Comparison of ENCODE assay signal across 8 cellular contexts in genomic region chr10:93006435-93007039, GRCh38.
A peak's percentile ranks its signal among the peaks of the same experiment; 100 is the strongest.
DNase-seq lines count a peak whose midpoint lies in the region; ATAC-seq, FAIRE-seq and TF ChIP-seq lines count a peak whose summit lies in the region.

No MANE protein-coding gene starts in this region.

- H3K4me3 Mint-ChIP-seq in nephron progenitor cell, result no peak overlapping the region

- no peaks in the 10 kb centered on the region for H3K4me1 Mint-ChIP-seq in nephron progenitor cell

- H3K36me3 Mint-ChIP-seq in nephron progenitor cell (ENCODE audit: low read depth), result no peaks in the 10 kb centered on the region

- DNase-seq in NCI-H345 treated with DMSO at 0.1 percent for 48 hours (lab: John Stamatoyannopoulos, UW; ENCODE audit: unreplicated experiment) (peak; percentile 1), NCI-H345 (lab: John Stamatoyannopoulos, UW) (no peak), NCI-H2196 treated with DMSO at 0.1 percent for 48 hours (lab: John Stamatoyannopoulos, UW; ENCODE audit: unreplicated experiment) (peak; percentile 0), nephron progenitor cell (peak; percentile 4)
- no peak for DNase-seq in activated effector memory CD4-positive, alpha-beta T cell treated with Interleukin-2 at 50 U/mL for 16 hours
- DNase-seq in stimulated activated CD4-positive, alpha-beta T cell treated with anti-CD3 and anti-CD28 coated beads, Interleukin-4, amount 100 ng/mL, for 4 hours, result no peak

- no peak overlapping the region for H3K27ac Mint-ChIP-seq in nephron progenitor cell

- no peaks in the 10 kb centered on the region for H3K9me3 Mint-ChIP-seq in nephron progenitor cell

- FAIRE-seq in colon (lab: Jason Lieb, UNC), result peak; percentile 45

- H3K27me3 Mint-ChIP-seq in nephron progenitor cell (ENCODE audit: low read depth, poor library complexity), result peaks cover 4% of the 10 kb centered on the region

- no peak for ATAC-seq in HG03520 (IDR thresholded peaks at IDR 0.05; ENCODE audit: unreplicated experiment)

- TF ChIP-seq CTCF in nephron progenitor cell (IDR thresholded peaks at IDR 0.05), result peak; percentile 66

Comparison
In these comparisons a context has a peak if more than half of its experiments do, and no peak if none do; other contexts are left out.
1. DNase-seq: peak in NCI-H345 treated with DMSO at 0.1 percent for 48 hours (single experiment), NCI-H2196 treated with DMSO at 0.1 percent for 48 hours (single experiment) and nephron progenitor cell (single experiment); none in NCI-H345 (single experiment), activated effector memory CD4-positive, alpha-beta T cell treated with Interleukin-2 at 50 U/mL for 16 hours (single experiment) and stimulated activated CD4-positive, alpha-beta T cell treated with anti-CD3 and anti-CD28 coated beads, Interleukin-4, amount 100 ng/mL, for 4 hours (0 of 2).